25 cellular contexts compared by ENCODE assay signal in genomic region chr15:96073908-96074307, GRCh38.
"Had no signal": no experiment of that assay in that cellular context is flagged by ENCODE, and none has a peak within 500 bp of the region (broad histone marks: within the 10 kb centered on the region; RNA-seq: fewer than 3 reads in every experiment).

No MANE protein-coding gene starts in this region.

- H3K27ac ChIP-seq: left ventricle myocardium inferior, neural progenitor cell, ovary, skin epidermis, stomach, testis, thyroid gland, transverse colon, upper lobe of right lung had no signal

- H3K9ac ChIP-seq: neural progenitor cell had no signal

- DNase-seq: islet precursor cell; left ventricle myocardium inferior; mesendoderm; naive B cell; natural killer cell; nephron progenitor cell; ovary; right cardiac atrium; stimulated activated CD4-positive, alpha-beta T cell treated with anti-CD3 and anti-CD28 coated beads, Interleukin-12 subunit alpha, Interleukin-12 subunit beta, amount 100 ng/mL, for 4 hours; stimulated activated CD4-positive, alpha-beta T cell treated with anti-CD3 and anti-CD28 coated beads, Interleukin-15, amount 100 ng/mL, for 24 hours; stimulated activated CD4-positive, alpha-beta T cell treated with anti-CD3 and anti-CD28 coated beads, Interleukin-2, amount 100 ng/mL, for 24 hours; stimulated activated CD4-positive, alpha-beta T cell treated with anti-CD3 and anti-CD28 coated beads, Interleukin-4, amount 100 ng/mL, for 1 hour; stimulated activated naive B cell treated with anti-CD40 and anti-IgM and Interleukin-4, amounts not matched to agents 10 μg/mL and 1 μg/mL and 100 μg/mL, for 72 hours; stimulated activated naive CD8-positive, alpha-beta T cell treated with anti-CD3 and anti-CD28 coated beads, Interleukin-15, Interleukin-2, amounts not matched to agents 100 U/mL and 50 U/mL, for 24 hours; stomach; testis; thyroid gland; transverse colon; upper lobe of right lung had no signal

- H2AFZ ChIP-seq: neural progenitor cell had no signal

- H3K4me1 ChIP-seq: left ventricle myocardium inferior, neural progenitor cell, testis, thyroid gland, transverse colon, upper lobe of right lung had no signal

- H3K27me3 ChIP-seq: neural progenitor cell, ovary, stomach, testis, thyroid gland, transverse colon, upper lobe of right lung had no signal

- H3K27ac Mint-ChIP-seq: mesothelial cell of epicardium; naive B cell; natural killer cell; nephron progenitor cell; neural progenitor cell; progenitor cell of endocrine pancreas; stimulated activated naive B cell treated with anti-CD40 and anti-IgM and Interleukin-4, amounts not matched to agents 10 μg/mL and 1 μg/mL and 100 μg/mL, for 72 hours had no signal

- H3K4me3 ChIP-seq: left ventricle myocardium inferior, lung, neural progenitor cell, ovary, skin epidermis, stomach, testis, thyroid gland, transverse colon, upper lobe of right lung had no signal

- H3K9me3 ChIP-seq: left ventricle myocardium inferior, ovary, stomach, testis, thyroid gland, transverse colon, upper lobe of right lung had no signal

- ATAC-seq: natural killer cell; right cardiac atrium; sciatic nerve; stimulated activated naive B cell treated with anti-CD40 and anti-IgM and Interleukin-4, amounts not matched to agents 10 μg/mL and 1 μg/mL and 100 μg/mL, for 72 hours; stimulated activated naive CD8-positive, alpha-beta T cell treated with anti-CD3 and anti-CD28 coated beads, Interleukin-15, Interleukin-2, amounts not matched to agents 100 U/mL and 50 U/mL, for 24 hours; upper lobe of right lung had no signal

- H3K36me3 Mint-ChIP-seq: mesothelial cell of epicardium; naive B cell; natural killer cell; neural progenitor cell; stimulated activated naive B cell treated with anti-CD40 and anti-IgM and Interleukin-4, amounts not matched to agents 10 μg/mL and 1 μg/mL and 100 μg/mL, for 72 hours had no signal

- H3K4me2 ChIP-seq: neural progenitor cell had no signal

- H3K36me3 ChIP-seq: left ventricle myocardium inferior, neural progenitor cell, ovary, stomach, thyroid gland, transverse colon, upper lobe of right lung had no signal

- H3K9me3 Mint-ChIP-seq: natural killer cell, nephron progenitor cell had no signal

- H3K4me3 Mint-ChIP-seq: mesothelial cell of epicardium; naive B cell; natural killer cell; nephron progenitor cell; neural progenitor cell; stimulated activated naive B cell treated with anti-CD40 and anti-IgM and Interleukin-4, amounts not matched to agents 10 μg/mL and 1 μg/mL and 100 μg/mL, for 72 hours had no signal

- H3K4me1 Mint-ChIP-seq: mesothelial cell of epicardium; naive B cell; natural killer cell; nephron progenitor cell; stimulated activated naive B cell treated with anti-CD40 and anti-IgM and Interleukin-4, amounts not matched to agents 10 μg/mL and 1 μg/mL and 100 μg/mL, for 72 hours had no signal

- H3K27me3 Mint-ChIP-seq: naive B cell; progenitor cell of endocrine pancreas; stimulated activated naive B cell treated with anti-CD40 and anti-IgM and Interleukin-4, amounts not matched to agents 10 μg/mL and 1 μg/mL and 100 μg/mL, for 72 hours had no signal
